In genomic region chr2:18656048-18656447, GRCh38 we compare ENCODE assay signal across 22 cellular contexts.
DNase-seq lines count a peak whose midpoint lies in the region; ATAC-seq, FAIRE-seq and TF ChIP-seq lines count a peak whose summit lies in the region.
"Had no signal": no experiment of that assay in that cellular context is flagged by ENCODE, and none has a peak within 500 bp of the region (broad histone marks: within the 10 kb centered on the region; RNA-seq: fewer than 3 reads in every experiment).

No MANE protein-coding gene starts in this region.

- H3K36me3 ChIP-seq in HepG2 (replicated peaks in 1 of 2; ENCODE audit: control insufficient read depth in 1 of 2, insufficient read depth in 2 of 2, low read length in 2 of 2) = no peaks in the 10 kb centered on the region
- no peaks in the 10 kb centered on the region for H3K36me3 ChIP-seq in right lobe of liver
- H3K36me3 ChIP-seq in IMR-90 (ENCODE audit: control insufficient read depth, insufficient read depth, low read length) = no peaks in the 10 kb centered on the region
- no peaks in the 10 kb centered on the region for H3K36me3 ChIP-seq in H1 (ENCODE audit: control insufficient read depth in 2 of 4, insufficient read depth in 4 of 4, low read length in 3 of 4)
- H3K36me3 ChIP-seq in neuronal stem cell (replicated peaks in 1 of 2; ENCODE audit: control insufficient read depth in 2 of 2, insufficient read depth in 2 of 2, low read length in 2 of 2) = no peaks in the 10 kb centered on the region
- no peaks in the 10 kb centered on the region for H3K36me3 ChIP-seq in pancreas
- H3K36me3 ChIP-seq: BLaER1 treated with 17β-estradiol and CSF1 and Interleukin-3, amounts not matched to agents 10 nM and 100 nM had no signal

- H3K79me2 ChIP-seq in HepG2 (ENCODE audit: insufficient read depth, low read length) (no peaks in the 10 kb centered on the region), H1 (ENCODE audit: control insufficient read depth in 1 of 2, insufficient read depth in 2 of 2, low read length in 2 of 2) (no peaks in the 10 kb centered on the region)

- H3K23ac ChIP-seq in IMR-90 (ENCODE audit: low read depth, low read length) (no peak overlapping the region), H1 (ENCODE audit: insufficient read length) (no peak overlapping the region), neuronal stem cell (ENCODE audit: low read depth, low read length, poor library complexity) (no peak overlapping the region)

- H3K27me3 ChIP-seq in HepG2 (ENCODE audit: control insufficient read depth in 1 of 2, insufficient read depth in 2 of 2, low read length in 2 of 2) (no peaks in the 10 kb centered on the region), right lobe of liver (no peaks in the 10 kb centered on the region), IMR-90 (ENCODE audit: control insufficient read depth, insufficient read depth, low read length) (no peaks in the 10 kb centered on the region), H1 (replicated peaks in 1 of 4; ENCODE audit: control insufficient read depth in 3 of 4, extremely low read depth in 1 of 4, insufficient read depth in 3 of 4, low read length in 3 of 4) (no peaks in the 10 kb centered on the region), neuronal stem cell (ENCODE audit: control insufficient read depth in 3 of 3, insufficient read depth in 3 of 3, low read depth in 1 of 3, low read length in 3 of 3) (peaks cover 0 to 2% (median 0%) of the 10 kb centered on the region in 3 experiments), pancreas (no peaks in the 10 kb centered on the region)
- H3K27me3 ChIP-seq: BLaER1 treated with 17β-estradiol and CSF1 and Interleukin-3, amounts not matched to agents 10 nM and 100 nM had no signal

- H2BK120ac ChIP-seq in IMR-90 (ENCODE audit: low read depth, low read length) (no peak overlapping the region), H1 (replicated peaks; ENCODE audit: low read depth, low read length) (no peak overlapping the region), neuronal stem cell (ENCODE audit: low read depth, low read length) (no peak overlapping the region)

- POLR2A ChIA-PET in HepG2 (lab: Yijun Ruan, JAX) (no interaction called here), IMR-90 (lab: Charles Lee; ENCODE audit: unreplicated experiment) (no interaction called here), H1 (lab: Charles Lee; ENCODE audit: partially characterized antibody) (no interaction called here)

- 27% methylated on average over 2 of the region's 2 CpGs for WGBS in HepG2 (ENCODE audit: low lambda C conversion rate)
- WGBS in right lobe of liver (ENCODE audit: insufficient coverage, low coverage, low lambda C conversion rate, missing lambda C conversion rate) = 93% methylated on average over 2 of the region's 2 CpGs
- no CpG with 5 or more reads among the region's 2 CpGs for WGBS in IMR-90 (ENCODE audit: extremely low coverage in 2 of 2, insufficient read length in 1 of 2), 2 experiments
- 90% methylated on average over 2 of the region's 2 CpGs; no CpG with 5 or more reads in 1 of the 2 experiments for WGBS in H1 (ENCODE audit: extremely low coverage in 1 of 2, insufficient coverage in 1 of 2, insufficient read length in 1 of 2, insufficient replicate concordance in 2 of 2, low coverage in 1 of 2, low lambda C conversion rate in 2 of 2, missing lambda C conversion rate in 1 of 2), 2 experiments
- WGBS in neuronal stem cell (ENCODE audit: extremely low coverage in 2 of 2, insufficient read length in 2 of 2, insufficient replicate concordance in 1 of 2), 2 donors = no CpG with 5 or more reads among the region's 2 CpGs
- 92 to 99% methylated on average over 2 of the region's 2 CpGs for WGBS in pancreas, 2 donors

- no peak overlapping the region for H3K9ac ChIP-seq in HepG2 (ENCODE audit: insufficient read depth, low read depth, low read length)
- H3K9ac ChIP-seq in IMR-90 (ENCODE audit: low read depth, low read length) = no peak overlapping the region
- H3K9ac ChIP-seq in H1 (replicated peaks in 1 of 4; ENCODE audit: extremely low read depth in 1 of 4, low read depth in 3 of 4, low read length in 3 of 4) = no peak overlapping the region
- no peak overlapping the region for H3K9ac ChIP-seq in neuronal stem cell (ENCODE audit: low read depth, low read length, poor library complexity)
- H3K9ac ChIP-seq: BLaER1 treated with 17β-estradiol and CSF1 and Interleukin-3, amounts not matched to agents 10 nM and 100 nM had no signal

- ATAC-seq in HepG2 (no peak), right lobe of liver (no peak), IMR-90 (ENCODE audit: low read depth) (no peak), GM21367 (IDR thresholded peaks at IDR 0.05; ENCODE audit: unreplicated experiment) (no peak), pancreas (no peak)
- ATAC-seq: CD8-positive, alpha-beta T cell had no signal

- H3K79me1 ChIP-seq in IMR-90 (ENCODE audit: low read depth in 1 of 2, low read length in 2 of 2) (no peaks in the 10 kb centered on the region), H1 (ENCODE audit: low read depth, low read length) (no peaks in the 10 kb centered on the region), neuronal stem cell (ENCODE audit: low read depth, low read length) (no peaks in the 10 kb centered on the region)

- H2BK20ac ChIP-seq in IMR-90 (ENCODE audit: low read depth, low read length) = no peak overlapping the region
- no peak overlapping the region for H2BK20ac ChIP-seq in H1 (ENCODE audit: low read length)

- DNase-seq in HepG2 (ENCODE audit: low spot score) (no peak), right lobe of liver (no peak), IMR-90 (no peak), H1 (ENCODE audit: low read depth in 1 of 2, low spot score in 2 of 2) (no peak), neuronal stem cell (ENCODE audit: low spot score) (no peak), pancreas (no peak), NCI-H526 (lab: John Stamatoyannopoulos, UW) (no peak)
- DNase-seq: 8988T; AML-193; Caco-2; Calu3; CD4-positive, alpha-beta T cell; CD8-positive, alpha-beta T cell; DMS79 treated with DMSO at 0.1 percent for 48 hours; GF-D8 had no signal

- H3K56ac ChIP-seq in IMR-90 (ENCODE audit: extremely low read depth, insufficient read depth, low read length) = no peak overlapping the region
- H3K56ac ChIP-seq in H1 (replicated peaks; ENCODE audit: insufficient read length, low read depth, low read length) = no peak overlapping the region

- H3K4ac ChIP-seq in IMR-90 (ENCODE audit: low read depth, low read length) (no peak overlapping the region), H1 (replicated peaks; ENCODE audit: insufficient read length, low read depth, low read length) (no peak overlapping the region), neuronal stem cell (ENCODE audit: low read length) (peak overlapping the region; percentile 41)

- dilution Hi-C loops in IMR-90 (cut with HindIII; ENCODE audit: low sequenced_read_pairs, unreplicated experiment) = no loop called here

- H2AFZ ChIP-seq in HepG2 (ENCODE audit: low read length) (no peak overlapping the region), IMR-90 (replicated peaks; ENCODE audit: low read length, poor library complexity) (no peak overlapping the region), H1 (ENCODE audit: low read length) (no peak overlapping the region), neuronal stem cell (ENCODE audit: low read length) (no peak overlapping the region)

- H4K91ac ChIP-seq in IMR-90 (ENCODE audit: insufficient read depth, low read depth, low read length) (no peak overlapping the region), H1 (replicated peaks; ENCODE audit: insufficient read length, low read length) (no peak overlapping the region), neuronal stem cell (ENCODE audit: low read depth, low read length, poor library complexity) (no peak overlapping the region)

- TF ChIP-seq RAD21 in HepG2 (CRISPR knock-in tag; IDR thresholded peaks at IDR 0.05) = no peak
- no peak for TF ChIP-seq RAD21 in IMR-90 (IDR thresholded peaks at IDR 0.05; ENCODE audit: low read length)
- no peak for TF ChIP-seq RAD21 in H1 (IDR thresholded peaks at IDR 0.05 in 1 of 2, conservative IDR thresholded peaks at IDR 0.05 in 1 of 2; ENCODE audit: low read depth in 2 of 2, low read length in 2 of 2)

- H2BK15ac ChIP-seq in IMR-90 (ENCODE audit: low read depth, low read length) (no peak overlapping the region), H1 (ENCODE audit: low read length) (no peak overlapping the region), neuronal stem cell (ENCODE audit: low read length) (no peak overlapping the region)

- H3K9me1 ChIP-seq in IMR-90 (ENCODE audit: insufficient read depth, low read length) = no peaks in the 10 kb centered on the region

- no peak for TF ChIP-seq EP300 in HepG2 (IDR thresholded peaks at IDR 0.05; ENCODE audit: low read depth in 2 of 2, low read length in 2 of 2)
- TF ChIP-seq EP300 in HepG2 (CRISPR knock-in tag; IDR thresholded peaks at IDR 0.05; ENCODE audit: borderline replicate concordance) = no peak
- TF ChIP-seq EP300 in H1 (IDR thresholded peaks at IDR 0.05; ENCODE audit: borderline replicate concordance in 1 of 2, low read depth in 2 of 2, low read length in 2 of 2) = no peak

- no peak overlapping the region for H3K4me2 ChIP-seq in HepG2 (ENCODE audit: low read depth, low read length)
- H3K4me2 ChIP-seq in IMR-90 (ENCODE audit: low read depth, low read length) = no peak overlapping the region
- no peak overlapping the region for H3K4me2 ChIP-seq in H1 (ENCODE audit: insufficient read depth in 1 of 2, low read depth in 2 of 2, low read length in 2 of 2)
- no peak overlapping the region for H3K4me2 ChIP-seq in neuronal stem cell (ENCODE audit: insufficient read depth, low read length, poor library complexity, severe bottlenecking)
- H3K4me2 ChIP-seq: BLaER1 treated with 17β-estradiol and CSF1 and Interleukin-3, amounts not matched to agents 10 nM and 100 nM had no signal

- TF ChIP-seq CTCF in HepG2 (CRISPR knock-in tag; IDR thresholded peaks at IDR 0.05) = no peak
- TF ChIP-seq CTCF in right lobe of liver (IDR thresholded peaks at IDR 0.05) = no peak
- no peak for TF ChIP-seq CTCF in IMR-90 (conservative IDR thresholded peaks at IDR 0.05; ENCODE audit: low read depth, low read length)
- no peak for TF ChIP-seq CTCF in H1 (IDR thresholded peaks at IDR 0.05; ENCODE audit: control extremely low read depth in 1 of 3, insufficient read depth in 1 of 3, low read depth in 1 of 3, low read length in 3 of 3)
- TF ChIP-seq CTCF in pancreas (IDR thresholded peaks at IDR 0.05) = no peak

- H2BK12ac ChIP-seq in H1 (ENCODE audit: low read depth, low read length) (no peak overlapping the region), neuronal stem cell (ENCODE audit: low read length) (no peak overlapping the region)

- H2BK5ac ChIP-seq in IMR-90 (ENCODE audit: low read depth, low read length, poor library complexity, severe bottlenecking) (no peak overlapping the region), H1 (ENCODE audit: low read depth, low read length) (no peak overlapping the region), neuronal stem cell (ENCODE audit: low read length) (no peak overlapping the region)

- H3K14ac ChIP-seq in IMR-90 (replicated peaks; ENCODE audit: low read depth, low read length) (no peak overlapping the region), H1 (ENCODE audit: insufficient read length) (no peak overlapping the region), neuronal stem cell (ENCODE audit: low read length) (no peak overlapping the region)

- H2AK5ac ChIP-seq in IMR-90 (ENCODE audit: low read depth, low read length) = no peak overlapping the region
- 0 out of 2 replicates have a peak overlapping the region, but pooled peaks have one; percentile 11 for H2AK5ac ChIP-seq in H1 (ENCODE audit: low read depth, low read length)
- H2AK5ac ChIP-seq in neuronal stem cell (ENCODE audit: low read depth, low read length) = no peak overlapping the region

- H3K4me3 ChIP-seq in HepG2 (replicated peaks in 1 of 3; ENCODE audit: insufficient read depth in 1 of 3, low read depth in 2 of 3, low read length in 3 of 3) (no peak overlapping the region), right lobe of liver (no peak overlapping the region), IMR-90 (ENCODE audit: insufficient read depth, low read depth, low read length) (no peak overlapping the region), H1 (ENCODE audit: extremely low read depth in 1 of 4, insufficient read depth in 2 of 4, low read depth in 3 of 4, low read length in 4 of 4) (no peak overlapping the region), neuronal stem cell (ENCODE audit: low read length in 2 of 2) (no peak overlapping the region), pancreas (no peak overlapping the region)
- H3K4me3 ChIP-seq: BLaER1 treated with 17β-estradiol and CSF1 and Interleukin-3, amounts not matched to agents 10 nM and 100 nM had no signal

- H3K18ac ChIP-seq in IMR-90 (ENCODE audit: low read depth, low read length) (no peak overlapping the region), H1 (ENCODE audit: extremely low read depth, low read length) (no peak overlapping the region), neuronal stem cell (ENCODE audit: low read length) (no peak overlapping the region)

- no peaks in the 10 kb centered on the region for H3K9me3 ChIP-seq in HepG2 (ENCODE audit: low read length)
- H3K9me3 ChIP-seq in right lobe of liver = no peaks in the 10 kb centered on the region
- no peaks in the 10 kb centered on the region for H3K9me3 ChIP-seq in IMR-90 (ENCODE audit: control insufficient read depth, insufficient read depth, low read length)
- no peaks in the 10 kb centered on the region for H3K9me3 ChIP-seq in H1 (ENCODE audit: insufficient read depth in 2 of 2, low read depth in 1 of 2, low read length in 1 of 2)
- H3K9me3 ChIP-seq in neuronal stem cell (replicated peaks in 1 of 2; ENCODE audit: control insufficient read depth in 2 of 2, insufficient read depth in 1 of 2, low read depth in 1 of 2, low read length in 2 of 2) = no peaks in the 10 kb centered on the region
- H3K9me3 ChIP-seq in pancreas = no peaks in the 10 kb centered on the region
- H3K9me3 ChIP-seq: BLaER1 treated with 17β-estradiol and CSF1 and Interleukin-3, amounts not matched to agents 10 nM and 100 nM; Caco-2 had no signal

- no peak for TF ChIP-seq POLR2A in HepG2 (IDR thresholded peaks at IDR 0.05; ENCODE audit: insufficient read depth in 1 of 2, low read depth in 2 of 2, low read length in 2 of 2)
- TF ChIP-seq POLR2A in right lobe of liver (IDR thresholded peaks at IDR 0.05) = no peak
- TF ChIP-seq POLR2A in IMR-90 (IDR thresholded peaks at IDR 0.05; ENCODE audit: low read depth, low read length) = no peak
- TF ChIP-seq POLR2A in H1 (IDR thresholded peaks at IDR 0.05; ENCODE audit: control extremely low read depth in 1 of 2, low read depth in 2 of 2, low read length in 2 of 2) = no peak

- CTCF ChIA-PET in HepG2 (lab: Yijun Ruan, JAX; ENCODE audit: low intra/inter-chr PET ratio, low total read pairs) (no interaction called here), IMR-90 (lab: Yijun Ruan, JAX) (no interaction called here), H1 (lab: Charles Lee; ENCODE audit: partially characterized antibody) (interaction anchor here (0.8 to 1.5 kb wide), 3 partner anchors 35 to 1021 kb away, joined by 3 to 4 read pairs (median 3); no protein-coding TSS in a partner anchor)

- H3K27ac ChIP-seq in HepG2 (ENCODE audit: extremely low read length, insufficient read depth, low read length) (no peak overlapping the region), right lobe of liver (no peak overlapping the region), IMR-90 (ENCODE audit: insufficient read depth, low read length) (no peak overlapping the region), H1 (ENCODE audit: low read depth, low read length) (no peak overlapping the region), neuronal stem cell (replicated peaks; ENCODE audit: low read length) (no peak overlapping the region), pancreas (no peak overlapping the region)
- H3K27ac ChIP-seq: BLaER1 treated with 17β-estradiol and CSF1 and Interleukin-3, amounts not matched to agents 10 nM and 100 nM; C4-2B had no signal

- no peak overlapping the region for H4K5ac ChIP-seq in IMR-90 (ENCODE audit: low read depth, low read length)
- H4K5ac ChIP-seq in H1 (ENCODE audit: insufficient read length, low read depth, low read length) = no peak overlapping the region

- H4K8ac ChIP-seq in IMR-90 (ENCODE audit: low read depth in 2 of 2, low read length in 2 of 2) (no peak overlapping the region), H1 (ENCODE audit: extremely low read depth, insufficient read depth, low read length) (no peak overlapping the region), neuronal stem cell (ENCODE audit: low read depth, low read length) (no peak overlapping the region)

- intact Hi-C loops in HepG2 (cut with micrococcal nuclease; ENCODE audit: unreplicated experiment) = no loop called here
- intact Hi-C loops in right lobe of liver (cut with DNase I) = no loop called here
- intact Hi-C loops in IMR-90 (cut with micrococcal nuclease) = no loop called here
- intact Hi-C loops in pancreas (cut with DNase I) = no loop called here

- H4K20me1 ChIP-seq in HepG2 (ENCODE audit: insufficient read depth, low read length) (no peaks in the 10 kb centered on the region), IMR-90 (ENCODE audit: insufficient read depth, low read length) (no peaks in the 10 kb centered on the region), H1 (replicated peaks in 1 of 2; ENCODE audit: control insufficient read depth in 1 of 2, insufficient read depth in 2 of 2, low read length in 2 of 2) (no peaks in the 10 kb centered on the region)
- H4K20me1 ChIP-seq: BLaER1 treated with 17β-estradiol and CSF1 and Interleukin-3, amounts not matched to agents 10 nM and 100 nM had no signal

- no peaks in the 10 kb centered on the region for H3K4me1 ChIP-seq in HepG2 (ENCODE audit: insufficient read depth, low read length)
- H3K4me1 ChIP-seq in right lobe of liver = no peaks in the 10 kb centered on the region
- H3K4me1 ChIP-seq in IMR-90 (ENCODE audit: control insufficient read depth, insufficient read depth, low read length) = peaks cover 2% of the 10 kb centered on the region; the same call in 1 of the 2 replicates
- H3K4me1 ChIP-seq in H1 (replicated peaks in 1 of 4; ENCODE audit: control insufficient read depth in 3 of 4, insufficient read depth in 4 of 4, low read length in 3 of 4) = no peaks in the 10 kb centered on the region
- H3K4me1 ChIP-seq in neuronal stem cell (ENCODE audit: control insufficient read depth in 2 of 2, insufficient read depth in 1 of 2, low read depth in 1 of 2, low read length in 2 of 2) = no peaks in the 10 kb centered on the region
- H3K4me1 ChIP-seq in pancreas = peaks cover 0 to 11% (median 0%) of the 10 kb centered on the region in 3 donors
- H3K4me1 ChIP-seq: BLaER1 treated with 17β-estradiol and CSF1 and Interleukin-3, amounts not matched to agents 10 nM and 100 nM; Caco-2 had no signal

- no peaks in the 10 kb centered on the region for H3K23me2 ChIP-seq in H1 (ENCODE audit: low read depth, low read length)

- in situ Hi-C loops in HepG2 (cut with HindIII; ENCODE audit: extremely low pct_ligation_motif_present, low pct_unique_long_range_greater_than_20kb) = no loop called here
- in situ Hi-C loops in IMR-90 (cut with MboI; ENCODE audit: low sequenced_read_pairs) = no loop called here

- FAIRE-seq in HepG2 (lab: Jason Lieb, UNC) (no peak), H1 (lab: Jason Lieb, UNC) (no peak), pancreas (lab: Jason Lieb, UNC) (no peak)
- FAIRE-seq: A204.1, D721Med, G401.6, GM12891 had no signal

- no TSS peak for BruUV-seq in HepG2 (replicated peaks; lab: Mats Ljungman, UMichigan)
- no TSS peak for BruUV-seq in IMR-90 (replicated peaks; lab: Mats Ljungman, UMichigan)

- no peak overlapping the region for H2AK9ac ChIP-seq in IMR-90 (replicated peaks; ENCODE audit: low read depth, low read length, poor library complexity)

Comparison
In these comparisons a context has a peak if more than half of its experiments do, and no peak if none do; other contexts are left out.
1. Of the 41 proteins assayed by ChIP-seq in both HepG2 and H1: peak only in HepG2: none; only in H1: none; in both: MAFK; in neither: 40.